ENCODE assay signal across 8 cellular contexts in genomic region chr1:154607748-154608521, GRCh38. TPM values are rescaled to one million over a fixed set of nuclear protein-coding genes. Genes with fewer than 3 reads are reported as not detected.
DNase-seq lines count a peak whose midpoint lies in the region; ATAC-seq and TF ChIP-seq lines count a peak whose summit lies in the region.

A gene with protein sequence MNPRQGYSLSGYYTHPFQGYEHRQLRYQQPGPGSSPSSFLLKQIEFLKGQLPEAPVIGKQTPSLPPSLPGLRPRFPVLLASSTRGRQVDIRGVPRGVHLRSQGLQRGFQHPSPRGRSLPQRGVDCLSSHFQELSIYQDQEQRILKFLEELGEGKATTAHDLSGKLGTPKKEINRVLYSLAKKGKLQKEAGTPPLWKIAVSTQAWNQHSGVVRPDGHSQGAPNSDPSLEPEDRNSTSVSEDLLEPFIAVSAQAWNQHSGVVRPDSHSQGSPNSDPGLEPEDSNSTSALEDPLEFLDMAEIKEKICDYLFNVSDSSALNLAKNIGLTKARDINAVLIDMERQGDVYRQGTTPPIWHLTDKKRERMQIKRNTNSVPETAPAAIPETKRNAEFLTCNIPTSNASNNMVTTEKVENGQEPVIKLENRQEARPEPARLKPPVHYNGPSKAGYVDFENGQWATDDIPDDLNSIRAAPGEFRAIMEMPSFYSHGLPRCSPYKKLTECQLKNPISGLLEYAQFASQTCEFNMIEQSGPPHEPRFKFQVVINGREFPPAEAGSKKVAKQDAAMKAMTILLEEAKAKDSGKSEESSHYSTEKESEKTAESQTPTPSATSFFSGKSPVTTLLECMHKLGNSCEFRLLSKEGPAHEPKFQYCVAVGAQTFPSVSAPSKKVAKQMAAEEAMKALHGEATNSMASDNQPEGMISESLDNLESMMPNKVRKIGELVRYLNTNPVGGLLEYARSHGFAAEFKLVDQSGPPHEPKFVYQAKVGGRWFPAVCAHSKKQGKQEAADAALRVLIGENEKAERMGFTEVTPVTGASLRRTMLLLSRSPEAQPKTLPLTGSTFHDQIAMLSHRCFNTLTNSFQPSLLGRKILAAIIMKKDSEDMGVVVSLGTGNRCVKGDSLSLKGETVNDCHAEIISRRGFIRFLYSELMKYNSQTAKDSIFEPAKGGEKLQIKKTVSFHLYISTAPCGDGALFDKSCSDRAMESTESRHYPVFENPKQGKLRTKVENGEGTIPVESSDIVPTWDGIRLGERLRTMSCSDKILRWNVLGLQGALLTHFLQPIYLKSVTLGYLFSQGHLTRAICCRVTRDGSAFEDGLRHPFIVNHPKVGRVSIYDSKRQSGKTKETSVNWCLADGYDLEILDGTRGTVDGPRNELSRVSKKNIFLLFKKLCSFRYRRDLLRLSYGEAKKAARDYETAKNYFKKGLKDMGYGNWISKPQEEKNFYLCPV (minus strand): TSS chr1:154608186. CDS start chr1:154608006, 180 bp downstream.

- H3K9me3 ChIP-seq in BE2C (no peaks in the 10 kb centered on the region), ectodermal cell (ENCODE audit: control insufficient read depth, low read length) (no peaks in the 10 kb centered on the region)

- no peaks in the 10 kb centered on the region for H3K9me3 Mint-ChIP-seq in activated CD8-positive, alpha-beta T cell treated with anti-CD3 and anti-CD28 coated beads for 36 hours

- H3K4me3 ChIP-seq in BE2C (ENCODE audit: low read depth, low read length) (peak within 1 kb of the TSS; percentile 89), ectodermal cell (ENCODE audit: insufficient read depth, low read depth, low read length) (peak within 1 kb of the TSS; percentile 86)

- H3K27me3 Mint-ChIP-seq in activated CD8-positive, alpha-beta T cell treated with anti-CD3 and anti-CD28 coated beads for 36 hours = no peaks in the 10 kb centered on the region

- H3K4me3 Mint-ChIP-seq in activated CD8-positive, alpha-beta T cell treated with anti-CD3 and anti-CD28 coated beads for 36 hours = peak within 1 kb of the TSS; percentile 89

- peak; percentile 57 for ATAC-seq in HG03460 (IDR thresholded peaks at IDR 0.05; ENCODE audit: unreplicated experiment)
- peak; percentile 78 for ATAC-seq in activated CD8-positive, alpha-beta T cell treated with anti-CD3 and anti-CD28 coated beads for 36 hours

- H3K36me3 ChIP-seq in BE2C (peaks cover 3% of the 10 kb centered on the region), ectodermal cell (ENCODE audit: control insufficient read depth, insufficient read depth, low read length) (no peaks in the 10 kb centered on the region)

- H3K4me1 ChIP-seq in BE2C (peaks cover 5% of the 10 kb centered on the region), ectodermal cell (ENCODE audit: control insufficient read depth, insufficient read depth, low read length) (peaks cover 21% of the 10 kb centered on the region)

- peaks cover 69% of the 10 kb centered on the region for H3K4me1 Mint-ChIP-seq in activated CD8-positive, alpha-beta T cell treated with anti-CD3 and anti-CD28 coated beads for 36 hours (ENCODE audit: low read depth)

- H3K27ac Mint-ChIP-seq in activated CD8-positive, alpha-beta T cell treated with anti-CD3 and anti-CD28 coated beads for 36 hours = peak within 1 kb of the TSS; percentile 98

- H3K27me3 ChIP-seq in BE2C (no peaks in the 10 kb centered on the region), ectodermal cell (ENCODE audit: control insufficient read depth, insufficient read depth, low read length, poor library complexity, severe bottlenecking) (no peaks in the 10 kb centered on the region)

- WGBS in ectodermal cell, 2 experiments = 0% methylated on average over 59 to 61 of the region's 61 CpGs

- intact Hi-C loops in activated CD8-positive, alpha-beta T cell treated with anti-CD3 and anti-CD28 coated beads for 36 hours (cut with micrococcal nuclease) = no loop called here

- POLR2A ChIA-PET in activated CD8-positive, alpha-beta T cell treated with anti-CD3 and anti-CD28 coated beads for 36 hours (lab: Charles Lee) = interaction anchor here (0.6 to 2.9 kb wide), 8 partner anchors 9 to 329 kb away, joined by 3 to 18 read pairs (median 4); partner anchors contain the start of gene PMVK

- TF ChIP-seq CTCF in BE2C (IDR thresholded peaks at IDR 0.05; ENCODE audit: low read depth, low read length) = no peak
- TF ChIP-seq CTCF in activated CD8-positive, alpha-beta T cell treated with anti-CD3 and anti-CD28 coated beads for 36 hours (IDR thresholded peaks at IDR 0.05) = no peak

- DNase-seq in BE2C (peak; percentile 84), GM19238 (ENCODE audit: insufficient read length, low spot score) (peak; percentile 75), NCI-H774 (lab: John Stamatoyannopoulos, UW) (peak; percentile 79), lung microvascular endothelial cell (ENCODE audit: low read depth in 2 of 2) (peak; percentile 98)
- DNase-seq in activated CD8-positive, alpha-beta T cell treated with anti-CD3 and anti-CD28 coated beads for 36 hours = peak; percentile 95
- peak; percentile 74 to 89 (median 85) for DNase-seq in stimulated activated CD4-positive, alpha-beta T cell treated with anti-CD3 and anti-CD28 coated beads, TNF-alpha, amount 100 ng/mL, for 4 hours (ENCODE audit: low read depth in 3 of 3)

- peak within 1 kb of the TSS; percentile 79 for H3K27ac ChIP-seq in ectodermal cell (ENCODE audit: insufficient read depth, low read depth, low read length, poor library complexity, severe bottlenecking)

- CTCF ChIA-PET in activated CD8-positive, alpha-beta T cell treated with anti-CD3 and anti-CD28 coated beads for 36 hours (lab: Charles Lee) = interaction anchor here (1.1 to 1.3 kb wide), 2 partner anchors 18 to 48 kb away, joined by 4 to 7 read pairs; no protein-coding TSS in a partner anchor

- H3K36me3 Mint-ChIP-seq in activated CD8-positive, alpha-beta T cell treated with anti-CD3 and anti-CD28 coated beads for 36 hours (ENCODE audit: low read depth) = peaks cover 41% of the 10 kb centered on the region

RNA-seq across cellular contexts. Expression of the gene that starts here (rescaled TPM):
- 147 TPM for polyA plus RNA-seq in BE2C (2012; ENCODE audit: insufficient read depth, insufficient read length, low read depth)
- 100 to 1,000 TPM; 261 to 267 TPM for total RNA-seq in activated CD8-positive, alpha-beta T cell treated with anti-CD3 and anti-CD28 coated beads for 36 hours
- polyA plus RNA-seq in ectodermal cell (2013, experiment 1 of 4) = 130 TPM
- polyA plus RNA-seq in ectodermal cell (2013, experiment 2 of 4) = 142 TPM
- 91.0 TPM for polyA plus RNA-seq in ectodermal cell (2013, experiment 3 of 4)
- 95.9 TPM for polyA plus RNA-seq in ectodermal cell (2013, experiment 4 of 4)
- total RNA-seq in lung microvascular endothelial cell = 56.9 and 66.5 TPM in 2 replicates

Comparison
In these comparisons a context has a peak if more than half of its experiments do, and no peak if none do; other contexts are left out.
1. Peak in every context shown above with its lines: DNase-seq, ATAC-seq, H3K4me3 ChIP-seq and H3K27ac ChIP-seq.